Comparison of ENCODE assay signal across 22 cellular contexts in the genomic region with DNA sequence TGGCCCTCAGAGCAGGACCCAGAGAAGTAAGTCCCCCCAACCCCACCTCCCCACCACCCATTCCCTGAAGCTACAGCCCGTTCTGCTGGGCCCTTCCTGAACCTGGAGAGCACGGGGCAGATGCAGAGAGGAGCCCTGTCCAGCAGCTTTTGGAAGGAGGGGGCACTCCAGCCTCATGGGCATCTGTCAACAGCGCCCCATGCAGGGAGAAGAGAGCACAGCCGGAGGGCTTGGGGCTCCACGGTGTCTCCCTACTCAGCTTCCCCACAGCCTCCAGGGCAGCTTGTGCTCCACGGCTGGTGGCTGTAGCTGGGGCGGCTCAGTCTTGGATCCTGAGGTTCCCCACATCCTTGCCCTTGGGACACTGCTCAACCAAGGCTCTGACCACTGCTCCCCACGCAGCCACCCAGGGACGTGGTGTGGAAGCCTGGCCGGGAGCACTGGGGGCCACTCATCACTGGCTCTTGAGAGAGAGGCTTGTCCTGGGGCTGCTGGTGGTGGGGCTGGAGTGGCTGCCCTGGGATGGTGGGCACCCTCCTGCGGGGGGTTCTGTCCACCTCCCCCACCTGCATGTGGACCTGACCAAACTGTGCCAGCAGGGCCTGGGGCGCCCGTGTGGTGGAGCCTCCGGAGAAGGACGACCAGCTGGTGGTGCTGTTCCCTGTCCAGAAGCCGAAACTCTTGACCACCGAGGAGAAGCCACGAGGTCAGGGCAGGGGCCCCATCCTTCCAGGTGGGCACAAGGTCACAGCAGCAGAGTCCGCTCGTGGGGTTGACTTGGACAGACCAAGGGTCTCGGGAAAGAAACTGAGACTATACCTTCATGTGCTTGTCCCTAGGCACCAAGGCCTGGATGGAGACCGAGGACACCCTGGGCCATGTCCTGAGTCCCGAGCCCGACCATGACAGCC. TPM values are rescaled to one million over a fixed set of nuclear protein-coding genes. Genes with fewer than 3 reads are reported as not detected.
DNase-seq lines count a peak whose midpoint lies in the region; ATAC-seq, FAIRE-seq and TF ChIP-seq lines count a peak whose summit lies in the region.
"Had no signal": no experiment of that assay in that cellular context is flagged by ENCODE, and none has a peak within 500 bp of the region (broad histone marks: within the 10 kb centered on the region; RNA-seq: fewer than 3 reads in every experiment).

No MANE protein-coding gene starts in this region.

- no peaks in the 10 kb centered on the region for H3K9me3 Mint-ChIP-seq in stimulated activated memory B cell treated with anti-CD40 and anti-IgM and Interleukin-4, amounts not matched to agents 10 μg/mL and 1 μg/mL and 100 μg/mL, for 72 hours
- no peaks in the 10 kb centered on the region for H3K9me3 Mint-ChIP-seq in CD4-positive, alpha-beta T cell
- H3K9me3 Mint-ChIP-seq: natural killer cell treated with Interleukin-12 subunit alpha and Interleukin-12 subunit beta and Interleukin-15 and Interleukin-18, amount 100 ng/mL, for 72 hours; T-cell had no signal

- H3K9me3 ChIP-seq in left ventricle myocardium inferior (replicated peaks) (no peaks in the 10 kb centered on the region), GM12878 (replicated peaks; ENCODE audit: control insufficient read depth, insufficient read depth, low read length) (no peaks in the 10 kb centered on the region)
- H3K9me3 ChIP-seq in CD4-positive, alpha-beta T cell (ENCODE audit: control insufficient read depth, low read length): no peaks in the 10 kb centered on the region
- H3K9me3 ChIP-seq: ascending aorta, gastrocnemius medialis, HAP-1, MG63, vagina had no signal

- BruUV-seq in GM12878 (replicated peaks; lab: Mats Ljungman, UMichigan): no TSS peak

- WGBS in GM12878 (ENCODE audit: insufficient coverage, insufficient replicate concordance, low lambda C conversion rate, missing lambda C conversion rate): 62% methylated on average over 24 of the region's 24 CpGs

- H2AFZ ChIP-seq in GM12878 (ENCODE audit: control insufficient read depth, low read depth, low read length): no peak overlapping the region

- SMC1A ChIA-PET in GM12878 (lab: Charles Lee; ENCODE audit: uncharacterized antibody, unreplicated experiment): no interaction called here

- in situ Hi-C loops in GM12878 (cut with MboI): no loop called here

- FAIRE-seq in GM12878 (lab: Jason Lieb, UNC): no peak
- FAIRE-seq: colon, endothelial cell of umbilical vein, GM12892 had no signal

- no peak for TF ChIP-seq RAD21 in GM12878 (IDR thresholded peaks at IDR 0.05; ENCODE audit: insufficient read depth, low read depth, low read length)

- no peak overlapping the region for H3K4me2 ChIP-seq in GM12878 (ENCODE audit: control insufficient read depth, insufficient read depth)

- H3K79me2 ChIP-seq in GM12878 (ENCODE audit: control insufficient read depth, insufficient read depth, low read length): no peaks in the 10 kb centered on the region; the same call in 1 of the 2 replicates

- ATAC-seq in GM12878 (no peak), HG02571 (IDR thresholded peaks at IDR 0.05; ENCODE audit: unreplicated experiment) (no peak)
- peak; percentile 11 for ATAC-seq in stimulated activated memory B cell treated with anti-CD40 and anti-IgM and Interleukin-4, amounts not matched to agents 10 μg/mL and 1 μg/mL and 100 μg/mL, for 72 hours
- no peak for ATAC-seq in CD4-positive, alpha-beta T cell (ENCODE audit: poor library complexity)
- ATAC-seq: gastrocnemius medialis; natural killer cell treated with Interleukin-12 subunit alpha and Interleukin-12 subunit beta and Interleukin-15 and Interleukin-18, amount 100 ng/mL, for 72 hours; T-cell had no signal

- CTCF ChIA-PET in GM12878 (lab: Yijun Ruan, JAX): no interaction called here
- CTCF ChIA-PET in CD4-positive, alpha-beta T cell (lab: Charles Lee): interaction anchor here (1.0 kb wide), 1 partner anchor 22 kb away, joined by 4 read pairs; no protein-coding TSS in a partner anchor

- POLR2A ChIA-PET in GM12878 (lab: Charles Lee): interaction anchor here (0.6 kb wide), 1 partner anchor 21 kb away, joined by 3 read pairs; no protein-coding TSS in a partner anchor
- POLR2A ChIA-PET in CD4-positive, alpha-beta T cell (lab: Charles Lee): no interaction called here

- H3K36me3 Mint-ChIP-seq in stimulated activated memory B cell treated with anti-CD40 and anti-IgM and Interleukin-4, amounts not matched to agents 10 μg/mL and 1 μg/mL and 100 μg/mL, for 72 hours: no peaks in the 10 kb centered on the region
- H3K36me3 Mint-ChIP-seq in CD4-positive, alpha-beta T cell (ENCODE audit: low read depth): no peaks in the 10 kb centered on the region
- H3K36me3 Mint-ChIP-seq: memory B cell; natural killer cell treated with Interleukin-12 subunit alpha and Interleukin-12 subunit beta and Interleukin-15 and Interleukin-18, amount 100 ng/mL, for 72 hours; T-cell had no signal

- H3K4me3 ChIP-seq in left ventricle myocardium inferior (no peak overlapping the region), GM12878 (no peak overlapping the region)
- H3K4me3 ChIP-seq: ascending aorta, gastrocnemius medialis, HAP-1, MG63, vagina had no signal

- H4K20me1 ChIP-seq in GM12878 (ENCODE audit: control insufficient read depth, insufficient read depth): no peaks in the 10 kb centered on the region

- DNase-seq in left ventricle myocardium inferior (peak; percentile 12), cardiac septum (ENCODE audit: low spot score) (no peak), GM12878 (ENCODE audit: low read depth, low spot score) (no peak)
- no peak for DNase-seq in CD4-positive, alpha-beta T cell
- DNase-seq: activated effector memory CD4-positive, alpha-beta T cell treated with anti-CD3 and anti-CD28 coated beads, Interleukin-2, amount 50 U/mL, for 16 hours; COR-L47; gastrocnemius medialis; NCI-H2081; T-cell; WERI-Rb-1 had no signal

- no peak for TF ChIP-seq EP300 in GM12878 (IDR thresholded peaks at IDR 0.05; ENCODE audit: borderline replicate concordance in 1 of 2, control insufficient read depth in 1 of 2, low read depth in 2 of 2, low read length in 2 of 2)

- H3K4me1 Mint-ChIP-seq in stimulated activated memory B cell treated with anti-CD40 and anti-IgM and Interleukin-4, amounts not matched to agents 10 μg/mL and 1 μg/mL and 100 μg/mL, for 72 hours: peaks cover 13% of the 10 kb centered on the region
- H3K4me1 Mint-ChIP-seq in CD4-positive, alpha-beta T cell (ENCODE audit: low read depth): no peaks in the 10 kb centered on the region

- H3K9ac ChIP-seq in GM12878 (ENCODE audit: control insufficient read depth, insufficient read depth, low read length): no peak overlapping the region

- H3K27me3 Mint-ChIP-seq in stimulated activated memory B cell treated with anti-CD40 and anti-IgM and Interleukin-4, amounts not matched to agents 10 μg/mL and 1 μg/mL and 100 μg/mL, for 72 hours: peaks cover 15% of the 10 kb centered on the region
- peaks cover 7% of the 10 kb centered on the region for H3K27me3 Mint-ChIP-seq in CD4-positive, alpha-beta T cell

- H3K4me3 Mint-ChIP-seq in stimulated activated memory B cell treated with anti-CD40 and anti-IgM and Interleukin-4, amounts not matched to agents 10 μg/mL and 1 μg/mL and 100 μg/mL, for 72 hours: no peak overlapping the region
- no peak overlapping the region for H3K4me3 Mint-ChIP-seq in CD4-positive, alpha-beta T cell
- H3K4me3 Mint-ChIP-seq: memory B cell; natural killer cell treated with Interleukin-12 subunit alpha and Interleukin-12 subunit beta and Interleukin-15 and Interleukin-18, amount 100 ng/mL, for 72 hours; T-cell had no signal

- H3K27ac Mint-ChIP-seq in stimulated activated memory B cell treated with anti-CD40 and anti-IgM and Interleukin-4, amounts not matched to agents 10 μg/mL and 1 μg/mL and 100 μg/mL, for 72 hours: no peak overlapping the region
- H3K27ac Mint-ChIP-seq in CD4-positive, alpha-beta T cell: no peak overlapping the region
- H3K27ac Mint-ChIP-seq: memory B cell; natural killer cell treated with Interleukin-12 subunit alpha and Interleukin-12 subunit beta and Interleukin-15 and Interleukin-18, amount 100 ng/mL, for 72 hours; T-cell had no signal

- peaks cover 36% of the 10 kb centered on the region for H3K27me3 ChIP-seq in left ventricle myocardium inferior (ENCODE audit: low read depth)
- no peaks in the 10 kb centered on the region for H3K27me3 ChIP-seq in GM12878 (replicated peaks in 1 of 2; ENCODE audit: control insufficient read depth in 2 of 2, insufficient read depth in 2 of 2, low read length in 1 of 2)
- peaks cover 2% of the 10 kb centered on the region for H3K27me3 ChIP-seq in CD4-positive, alpha-beta T cell (ENCODE audit: control insufficient read depth, insufficient read depth, low read length)
- H3K27me3 ChIP-seq: ascending aorta, MG63, vagina had no signal

- intact Hi-C loops in left ventricle myocardium inferior (cut with micrococcal nuclease) (no loop called here), cardiac septum (cut with DNase I) (no loop called here), GM12878 (cut with micrococcal nuclease; ENCODE audit: unreplicated experiment) (no loop called here)
- intact Hi-C loops in CD4-positive, alpha-beta T cell (cut with DNase I, micrococcal nuclease): no loop called here

- RAD21 ChIA-PET in GM12878 (lab: Charles Lee; ENCODE audit: unreplicated experiment): no interaction called here

- H3K36me3 ChIP-seq in left ventricle myocardium inferior (no peaks in the 10 kb centered on the region), GM12878 (ENCODE audit: control insufficient read depth in 2 of 2, insufficient read depth in 2 of 2, low read length in 1 of 2) (no peaks in the 10 kb centered on the region)
- H3K36me3 ChIP-seq: ascending aorta, gastrocnemius medialis, MG63, vagina, WERI-Rb-1 had no signal

- peaks cover 11% of the 10 kb centered on the region for H3K4me1 ChIP-seq in left ventricle myocardium inferior
- H3K4me1 ChIP-seq in GM12878 (ENCODE audit: control insufficient read depth, insufficient read depth, low read length): no peaks in the 10 kb centered on the region

- 0 out of 2 replicates have a peak, but pooled peaks have one; percentile 36 for TF ChIP-seq POLR2A in GM12878 (IDR thresholded peaks at IDR 0.05; ENCODE audit: low read depth, low read length)

- TF ChIP-seq CTCF in left ventricle myocardium inferior (IDR thresholded peaks at IDR 0.05; ENCODE audit: borderline replicate concordance) (no peak), GM12878 (IDR thresholded peaks at IDR 0.05 in 2 of 3, conservative IDR thresholded peaks at IDR 0.05 in 1 of 3; ENCODE audit: control insufficient read depth in 2 of 3, extremely low read depth in 1 of 3, insufficient read depth in 1 of 3, low read depth in 3 of 3, low read length in 3 of 3) (0 out of 6 replicates have a peak, but pooled peaks of 2 of the 3 experiments have one; percentile 4 to 6)
- no peak for TF ChIP-seq CTCF in CD4-positive, alpha-beta T cell (IDR thresholded peaks at IDR 0.05)

- H3K27ac ChIP-seq in left ventricle myocardium inferior (replicated peaks) (no peak overlapping the region), GM12878 (ENCODE audit: control insufficient read depth, insufficient read depth) (no peak overlapping the region)
- no peak overlapping the region for H3K27ac ChIP-seq in CD4-positive, alpha-beta T cell (ENCODE audit: low read depth, low read length)
- H3K27ac ChIP-seq: ascending aorta, gastrocnemius medialis, vagina, WERI-Rb-1 had no signal

RNA-seq across cellular contexts. Expression of gene PRAP1, which starts 4.5 kb away (rescaled TPM):
- total RNA-seq in left ventricle myocardium inferior: not detected
- not detected for total RNA-seq in cardiac septum
- total RNA-seq in GM12878 (2013; cell fraction: nucleolus; rRNA removed): not detected in 2 replicates
- total RNA-seq in GM12878 (2014; rRNA removed): not detected in 2 replicates
- total RNA-seq in GM12878 (2014; rRNA removed; fragmentation: Illumina TruSeq; extraction: Trizol): not detected in 2 replicates
- not detected in 2 replicates for total RNA-seq in GM12878 (2021)
- polyA plus RNA-seq in GM12878 (2011; ENCODE audit: low read depth): not detected
- not detected in 2 replicates for polyA plus RNA-seq in GM12878 (2011; rRNA removed)
- polyA plus RNA-seq in GM12878 (2011; cell fraction: cytosol; rRNA removed): not detected in 2 replicates
- not detected in 2 replicates for polyA plus RNA-seq in GM12878 (2011; cell fraction: nucleus; rRNA removed)
- 0.32 and 0.42 TPM in 2 replicates for polyA plus RNA-seq in GM12878 (2012)
- not detected in 2 replicates for polyA plus RNA-seq in GM12878 (2014; fragmentation: Illumina TruSeq; extraction: Trizol)
- not detected for polyA plus RNA-seq in GM12878 (2014; fragmentation: Nextera tagmentation; extraction: Ambion mirVana)
- polyA plus RNA-seq in GM12878 (2014; rRNA removed): not detected in 2 replicates
- polyA plus RNA-seq in GM12878 (2016; fragmentation: Nextera tagmentation; extraction: Ambion mirVana): under 1 TPM in 1 of 2 experiments, not detected in 1; 0.25 TPM
- polyA minus RNA-seq in GM12878 (2011; rRNA and poly(A)+ RNA removed): not detected in 2 replicates
- polyA minus RNA-seq in GM12878 (2011; cell fraction: cytosol; rRNA and poly(A)+ RNA removed): not detected in 2 replicates
- polyA minus RNA-seq in GM12878 (2011; cell fraction: nucleus; rRNA and poly(A)+ RNA removed): not detected in 2 replicates
- total RNA-seq in CD4-positive, alpha-beta T cell: not detected
- total RNA-seq: ascending aorta; endothelial cell of umbilical vein; natural killer cell treated with Interleukin-12 subunit alpha and Interleukin-12 subunit beta and Interleukin-15 and Interleukin-18, amount 100 ng/mL, for 72 hours; renal cortical epithelial cell; T-cell; vagina had no signal
- polyA plus RNA-seq: endothelial cell of umbilical vein had no signal

RNA-seq across cellular contexts. Expression of gene FUOM, which starts 6.2 kb away (rescaled TPM):
- total RNA-seq in left ventricle myocardium inferior (5.1 TPM), cardiac septum (6.1 TPM), GM12878 (2014; rRNA removed) (35.3 and 35.4 TPM in 2 replicates), GM12878 (2014; rRNA removed; fragmentation: Illumina TruSeq; extraction: Trizol) (19.2 and 21.4 TPM in 2 replicates), GM12878 (2021) (34.9 and 36.9 TPM in 2 replicates)
- total RNA-seq in GM12878 (2013; cell fraction: nucleolus; rRNA removed): 13.0 and 16.8 TPM in 2 replicates
- 4.4 TPM for polyA plus RNA-seq in GM12878 (2011; ENCODE audit: low read depth)
- polyA plus RNA-seq in GM12878 (2011; rRNA removed) (9.9 and 13.6 TPM in 2 replicates), GM12878 (2014; fragmentation: Illumina TruSeq; extraction: Trizol) (2.2 and 7.0 TPM in 2 replicates), GM12878 (2014; fragmentation: Nextera tagmentation; extraction: Ambion mirVana) (10 to 100 TPM in 1 of 2 experiments, 1 to 10 TPM in 1; 1.8 to 11.2 TPM), GM12878 (2014; rRNA removed) (41.7 and 50.2 TPM in 2 replicates), GM12878 (2016; fragmentation: Nextera tagmentation; extraction: Ambion mirVana) (10 to 100 TPM; 29.7 to 33.3 TPM)
- polyA plus RNA-seq in GM12878 (2011; cell fraction: cytosol; rRNA removed): 17.9 and 36.0 TPM in 2 replicates
- 21.8 and 26.3 TPM in 2 replicates for polyA plus RNA-seq in GM12878 (2011; cell fraction: nucleus; rRNA removed)
- polyA plus RNA-seq in GM12878 (2012): 17.7 and 20.3 TPM in 2 replicates
- 1.9 and 5.5 TPM in 2 replicates for polyA minus RNA-seq in GM12878 (2011; rRNA and poly(A)+ RNA removed)
- 1.5 and 2.1 TPM in 2 replicates for polyA minus RNA-seq in GM12878 (2011; cell fraction: cytosol; rRNA and poly(A)+ RNA removed)
- 13.3 and 23.6 TPM in 2 replicates for polyA minus RNA-seq in GM12878 (2011; cell fraction: nucleus; rRNA and poly(A)+ RNA removed)
- 10 to 100 TPM; 10.3 to 11.7 TPM for total RNA-seq in CD4-positive, alpha-beta T cell

RNA-seq across cellular contexts. Expression of gene CALY, which starts 15.0 kb away (rescaled TPM):
- total RNA-seq in left ventricle myocardium inferior: not detected
- total RNA-seq in cardiac septum: not detected
- total RNA-seq in GM12878 (2013; cell fraction: nucleolus; rRNA removed): not detected in 2 replicates
- not detected in 2 replicates for total RNA-seq in GM12878 (2014; rRNA removed)
- total RNA-seq in GM12878 (2014; rRNA removed; fragmentation: Illumina TruSeq; extraction: Trizol): not detected in 2 replicates
- total RNA-seq in GM12878 (2021): not detected in 2 replicates
- not detected for polyA plus RNA-seq in GM12878 (2011; ENCODE audit: low read depth)
- 0.07 TPM in 1 of 2 replicates, not detected in the other for polyA plus RNA-seq in GM12878 (2011; rRNA removed)
- 0.07 TPM in 1 of 2 replicates, not detected in the other for polyA plus RNA-seq in GM12878 (2011; cell fraction: cytosol; rRNA removed)
- polyA plus RNA-seq in GM12878 (2011; cell fraction: nucleus; rRNA removed): 0.44 and 0.87 TPM in 2 replicates
- not detected in 2 replicates for polyA plus RNA-seq in GM12878 (2012)
- not detected in 2 replicates for polyA plus RNA-seq in GM12878 (2014; fragmentation: Illumina TruSeq; extraction: Trizol)
- not detected for polyA plus RNA-seq in GM12878 (2014; fragmentation: Nextera tagmentation; extraction: Ambion mirVana)
- not detected in 2 replicates for polyA plus RNA-seq in GM12878 (2014; rRNA removed)
- polyA plus RNA-seq in GM12878 (2016; fragmentation: Nextera tagmentation; extraction: Ambion mirVana): not detected
- polyA minus RNA-seq in GM12878 (2011; rRNA and poly(A)+ RNA removed): not detected in 2 replicates
- polyA minus RNA-seq in GM12878 (2011; cell fraction: cytosol; rRNA and poly(A)+ RNA removed): not detected in 2 replicates
- polyA minus RNA-seq in GM12878 (2011; cell fraction: nucleus; rRNA and poly(A)+ RNA removed): not detected in 2 replicates
- total RNA-seq in CD4-positive, alpha-beta T cell: 1 to 10 TPM; 3.8 to 3.9 TPM
- total RNA-seq: ascending aorta; endothelial cell of umbilical vein; gastrocnemius medialis; natural killer cell treated with Interleukin-12 subunit alpha and Interleukin-12 subunit beta and Interleukin-15 and Interleukin-18, amount 100 ng/mL, for 72 hours; renal cortical epithelial cell had no signal
- polyA plus RNA-seq: endothelial cell of umbilical vein had no signal

RNA-seq across cellular contexts. Expression of gene ECHS1, which starts 21.5 kb away (rescaled TPM):
- 212 TPM for total RNA-seq in left ventricle myocardium inferior
- 152 TPM for total RNA-seq in cardiac septum
- total RNA-seq in GM12878 (2013; cell fraction: nucleolus; rRNA removed): 7.9 and 8.3 TPM in 2 replicates
- 63.5 and 71.4 TPM in 2 replicates for total RNA-seq in GM12878 (2014; rRNA removed)
- total RNA-seq in GM12878 (2014; rRNA removed; fragmentation: Illumina TruSeq; extraction: Trizol): 48.0 and 50.8 TPM in 2 replicates
- 73.2 and 77.8 TPM in 2 replicates for total RNA-seq in GM12878 (2021)
- 52.7 TPM for polyA plus RNA-seq in GM12878 (2011; ENCODE audit: low read depth)
- 21.0 and 32.7 TPM in 2 replicates for polyA plus RNA-seq in GM12878 (2011; rRNA removed)
- 49.9 and 52.1 TPM in 2 replicates for polyA plus RNA-seq in GM12878 (2011; cell fraction: cytosol; rRNA removed)
- polyA plus RNA-seq in GM12878 (2011; cell fraction: nucleus; rRNA removed): 45.0 and 46.7 TPM in 2 replicates
- polyA plus RNA-seq in GM12878 (2012): 60.0 and 70.1 TPM in 2 replicates
- polyA plus RNA-seq in GM12878 (2014; fragmentation: Illumina TruSeq; extraction: Trizol): 35.6 and 57.1 TPM in 2 replicates
- polyA plus RNA-seq in GM12878 (2014; fragmentation: Nextera tagmentation; extraction: Ambion mirVana): 10 to 100 TPM; 55.3 to 67.7 TPM
- 51.9 and 52.6 TPM in 2 replicates for polyA plus RNA-seq in GM12878 (2014; rRNA removed)
- polyA plus RNA-seq in GM12878 (2016; fragmentation: Nextera tagmentation; extraction: Ambion mirVana): 100 to 1,000 TPM; 162 to 164 TPM
- 14.8 and 20.7 TPM in 2 replicates for polyA minus RNA-seq in GM12878 (2011; rRNA and poly(A)+ RNA removed)
- polyA minus RNA-seq in GM12878 (2011; cell fraction: cytosol; rRNA and poly(A)+ RNA removed): 15.1 and 18.8 TPM in 2 replicates
- 4.5 and 5.1 TPM in 2 replicates for polyA minus RNA-seq in GM12878 (2011; cell fraction: nucleus; rRNA and poly(A)+ RNA removed)
- 1 to 10 TPM; 7.6 to 8.3 TPM for total RNA-seq in CD4-positive, alpha-beta T cell

RNA-seq across cellular contexts. Expression of gene PAOX, which starts 27.4 kb away (rescaled TPM):
- total RNA-seq in left ventricle myocardium inferior (2.9 TPM), cardiac septum (2.9 TPM), GM12878 (2014; rRNA removed) (11.7 and 13.8 TPM in 2 replicates), GM12878 (2014; rRNA removed; fragmentation: Illumina TruSeq; extraction: Trizol) (5.5 and 7.2 TPM in 2 replicates), GM12878 (2021) (14.4 and 16.1 TPM in 2 replicates)
- 12.1 and 14.7 TPM in 2 replicates for total RNA-seq in GM12878 (2013; cell fraction: nucleolus; rRNA removed)
- 2.5 TPM for polyA plus RNA-seq in GM12878 (2011; ENCODE audit: low read depth)
- polyA plus RNA-seq in GM12878 (2011; rRNA removed) (4.3 and 4.7 TPM in 2 replicates), GM12878 (2014; fragmentation: Illumina TruSeq; extraction: Trizol) (2.2 and 4.1 TPM in 2 replicates), GM12878 (2014; fragmentation: Nextera tagmentation; extraction: Ambion mirVana) (1 to 10 TPM; 1.2 to 4.9 TPM), GM12878 (2014; rRNA removed) (15.1 and 16.1 TPM in 2 replicates), GM12878 (2016; fragmentation: Nextera tagmentation; extraction: Ambion mirVana) (10 to 100 TPM; 20.5 to 22.2 TPM)
- polyA plus RNA-seq in GM12878 (2011; cell fraction: cytosol; rRNA removed): 6.5 and 7.6 TPM in 2 replicates
- polyA plus RNA-seq in GM12878 (2011; cell fraction: nucleus; rRNA removed): 9.9 and 13.2 TPM in 2 replicates
- polyA plus RNA-seq in GM12878 (2012): 7.4 and 8.3 TPM in 2 replicates
- 3.2 and 9.8 TPM in 2 replicates for polyA minus RNA-seq in GM12878 (2011; rRNA and poly(A)+ RNA removed)
- polyA minus RNA-seq in GM12878 (2011; cell fraction: cytosol; rRNA and poly(A)+ RNA removed): 2.8 and 3.9 TPM in 2 replicates
- 5.4 and 5.7 TPM in 2 replicates for polyA minus RNA-seq in GM12878 (2011; cell fraction: nucleus; rRNA and poly(A)+ RNA removed)
- total RNA-seq in CD4-positive, alpha-beta T cell: 1 to 10 TPM; 1.9 to 2.6 TPM

Comparison
In these comparisons a context has a peak if more than half of its experiments do, and no peak if none do; other contexts are left out.
1. CTCF ChIP-seq: peak in GM12878 (2 of 3); none in left ventricle myocardium inferior (single experiment) and CD4-positive, alpha-beta T cell (single experiment).